17 cellular contexts compared by ENCODE assay signal in the genomic region with DNA sequence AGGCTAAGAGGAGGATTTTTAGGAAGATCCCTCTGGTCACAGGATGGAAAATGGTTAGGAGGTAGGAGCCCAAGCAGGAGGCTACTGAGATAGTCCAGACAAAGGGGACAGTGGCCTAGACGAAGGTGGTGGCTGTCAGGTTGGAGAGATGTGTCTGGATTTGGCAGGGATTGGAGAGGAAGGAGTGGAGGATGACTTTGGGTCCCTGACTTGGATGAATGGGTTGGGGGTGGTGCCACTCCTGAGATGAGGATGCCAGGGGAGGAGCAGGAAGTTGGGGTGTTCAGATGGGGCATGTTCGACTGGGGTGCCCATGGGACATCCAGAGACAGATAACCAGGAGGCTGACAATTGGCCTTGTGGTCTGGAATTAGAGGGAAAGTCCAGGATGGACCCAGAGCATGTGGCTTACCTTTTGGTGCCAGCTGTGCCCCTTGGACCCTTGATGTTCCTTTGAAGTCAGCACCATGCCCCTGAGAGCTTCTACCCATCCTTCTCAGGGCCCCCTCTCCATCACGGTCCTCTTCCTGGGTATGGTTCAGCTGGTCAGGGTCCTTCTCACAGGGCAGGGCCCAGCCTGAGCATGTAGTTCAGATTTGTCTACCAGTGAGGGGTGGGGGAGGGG. TPM values are rescaled to one million over a fixed set of nuclear protein-coding genes. Genes with fewer than 3 reads are reported as not detected.
DNase-seq lines count a peak whose midpoint lies in the region; TF ChIP-seq lines count a peak whose summit lies in the region.
"Had no signal": no experiment of that assay in that cellular context is flagged by ENCODE, and none has a peak within 500 bp of the region (broad histone marks: within the 10 kb centered on the region; RNA-seq: fewer than 3 reads in every experiment).

No MANE protein-coding gene starts in this region.

- peak overlapping the region; percentile 6 for H3K27ac Mint-ChIP-seq in neural progenitor cell
- no peak overlapping the region for H3K27ac Mint-ChIP-seq in HFFc6
- H3K27ac Mint-ChIP-seq: B cell; CD8-positive, alpha-beta T cell; H9 had no signal

- no peak for TF ChIP-seq CTCF in coronary artery (IDR thresholded peaks at IDR 0.05)
- no peak for TF ChIP-seq CTCF in neural progenitor cell (IDR thresholded peaks at IDR 0.05)
- TF ChIP-seq CTCF in vagina (IDR thresholded peaks at IDR 0.05): no peak
- TF ChIP-seq CTCF in HFFc6 (IDR thresholded peaks at IDR 0.05): no peak

- H3K4me3 ChIP-seq in coronary artery (no peak overlapping the region), neural progenitor cell (no peak overlapping the region), vagina (no peak overlapping the region)
- H3K4me3 ChIP-seq: BLaER1 treated with 17β-estradiol and CSF1 and Interleukin-3, amounts not matched to agents 10 nM and 100 nM; GM12878 had no signal

- H3K27me3 ChIP-seq in neural progenitor cell: no peaks in the 10 kb centered on the region
- H3K27me3 ChIP-seq in vagina: no peaks in the 10 kb centered on the region
- H3K27me3 ChIP-seq: BLaER1 treated with 17β-estradiol and CSF1 and Interleukin-3, amounts not matched to agents 10 nM and 100 nM had no signal

- no peak overlapping the region for H2AFZ ChIP-seq in neural progenitor cell (replicated peaks)

- H4K20me1 ChIP-seq in neural progenitor cell (ENCODE audit: low read depth): no peaks in the 10 kb centered on the region
- H4K20me1 ChIP-seq: BLaER1 treated with 17β-estradiol and CSF1 and Interleukin-3, amounts not matched to agents 10 nM and 100 nM had no signal

- intact Hi-C loops in vagina (cut with DNase I): loop anchor here (10.0 kb wide), 1 partner anchor 525 kb away; no protein-coding TSS in a partner anchor

- H3K9me3 ChIP-seq in neural progenitor cell (ENCODE audit: low read depth): no peaks in the 10 kb centered on the region
- H3K9me3 ChIP-seq in vagina: no peaks in the 10 kb centered on the region

- H3K4me2 ChIP-seq in neural progenitor cell: no peak overlapping the region

- H3F3A ChIP-seq in neural progenitor cell (ENCODE audit: low read depth): no peaks in the 10 kb centered on the region

- H3K27me3 Mint-ChIP-seq in neural progenitor cell (ENCODE audit: insufficient read depth, low read depth) (peaks cover 4% of the 10 kb centered on the region), HFFc6 (ENCODE audit: insufficient read depth) (peaks cover 8% of the 10 kb centered on the region)

- H3K27ac ChIP-seq in coronary artery: no peak overlapping the region
- H3K27ac ChIP-seq in neural progenitor cell: no peak overlapping the region
- H3K27ac ChIP-seq in vagina: no peak overlapping the region
- H3K27ac ChIP-seq: BLaER1 treated with 17β-estradiol and CSF1 and Interleukin-3, amounts not matched to agents 10 nM and 100 nM had no signal

- H3K4me3 Mint-ChIP-seq in neural progenitor cell (no peak overlapping the region), HFFc6 (no peak overlapping the region)
- H3K4me3 Mint-ChIP-seq: B cell; CD8-positive, alpha-beta T cell; H9 had no signal

- peaks cover 5% of the 10 kb centered on the region for H3K36me3 Mint-ChIP-seq in neural progenitor cell
- H3K36me3 Mint-ChIP-seq in HFFc6 (ENCODE audit: low read depth): no peaks in the 10 kb centered on the region
- H3K36me3 Mint-ChIP-seq: CD8-positive, alpha-beta T cell had no signal

- H3K4me1 Mint-ChIP-seq in neural progenitor cell: peaks cover 4% of the 10 kb centered on the region
- peaks cover 47% of the 10 kb centered on the region for H3K4me1 Mint-ChIP-seq in HFFc6 (ENCODE audit: low read depth)
- H3K4me1 Mint-ChIP-seq: B cell had no signal

- DNase-seq in coronary artery (ENCODE audit: low spot score): peak; percentile 19
- DNase-seq in ecto neural progenitor cell (ENCODE audit: low spot score): peak; percentile 15
- no peak for DNase-seq in neural progenitor cell (ENCODE audit: low spot score)
- DNase-seq in vagina (ENCODE audit: extremely low spot score in 2 of 2): peak; percentile 49 to 90
- DNase-seq in NCI-H2171 treated with DMSO at 0.1 percent for 48 hours (lab: John Stamatoyannopoulos, UW): no peak
- DNase-seq in HFFc6: no peak
- DNase-seq: Calu3; CD8-positive, alpha-beta T cell; DMS53; DND-41; EL; H9 had no signal

- H3K4me1 ChIP-seq in neural progenitor cell (no peaks in the 10 kb centered on the region), vagina (no peaks in the 10 kb centered on the region)

- H3K9ac ChIP-seq in neural progenitor cell: no peak overlapping the region
- H3K9ac ChIP-seq: BLaER1 treated with 17β-estradiol and CSF1 and Interleukin-3, amounts not matched to agents 10 nM and 100 nM had no signal

- no peaks in the 10 kb centered on the region for H3K79me2 ChIP-seq in neural progenitor cell (ENCODE audit: low read depth)

- H3K36me3 ChIP-seq in neural progenitor cell (no peaks in the 10 kb centered on the region), vagina (no peaks in the 10 kb centered on the region)
- H3K36me3 ChIP-seq: BLaER1 treated with 17β-estradiol and CSF1 and Interleukin-3, amounts not matched to agents 10 nM and 100 nM had no signal

- no peak for TF ChIP-seq POLR2A in vagina (IDR thresholded peaks at IDR 0.05)

- H3K9me3 Mint-ChIP-seq in neural progenitor cell (peaks cover 2% of the 10 kb centered on the region), HFFc6 (no peaks in the 10 kb centered on the region)
- H3K9me3 Mint-ChIP-seq: CD8-positive, alpha-beta T cell; H9 had no signal

RNA-seq across cellular contexts. Expression of gene IGFBPL1, which starts 15.1 kb away (rescaled TPM):
- total RNA-seq in neural progenitor cell (ENCODE audit: low replicate concordance): 26.6 and 43.2 TPM in 2 replicates
- total RNA-seq in vagina: not detected
- total RNA-seq in HFFc6 (2021; fragmentation: NEBNext Ultra II Directional; extraction: Animal tissue kit (Norgen Biotek cat#: 25700)): not detected
- total RNA-seq: A172; B cell; CD8-positive, alpha-beta T cell; G401; GM12878 had no signal

RNA-seq across cellular contexts. Expression of gene ALDH1B1, which starts 46.9 kb away (rescaled TPM):
- total RNA-seq in neural progenitor cell (ENCODE audit: low replicate concordance) (32.9 and 44.0 TPM in 2 replicates), vagina (13.3 TPM)
- total RNA-seq in HFFc6 (2021; fragmentation: NEBNext Ultra II Directional; extraction: Animal tissue kit (Norgen Biotek cat#: 25700)): 10 to 100 TPM; 34.5 to 42.0 (median 37.2) TPM

Comparison
In these comparisons a context has a peak if more than half of its experiments do, and no peak if none do; other contexts are left out.
1. DNase-seq: peak in coronary artery (single experiment), ecto neural progenitor cell (single experiment) and vagina (2 of 2); none in neural progenitor cell (single experiment), NCI-H2171 treated with DMSO at 0.1 percent for 48 hours (single experiment) and HFFc6 (single experiment).
2. RNA of gene IGFBPL1, which starts 15.1 kb away (total RNA-seq): 26.6 to 43.2 TPM in neural progenitor cell; not detected in vagina (single experiment) and not detected in HFFc6; every median in the first group is over 10 times any median in the second.